ENCODE assay signal across 11 cellular contexts in genomic region chr6:22892452-22892851, GRCh38.
DNase-seq lines count a peak whose midpoint lies in the region; ATAC-seq lines count a peak whose summit lies in the region.
"Had no signal": no experiment of that assay in that cellular context is flagged by ENCODE, and none has a peak within 500 bp of the region (broad histone marks: within the 10 kb centered on the region; RNA-seq: fewer than 3 reads in every experiment).

No MANE protein-coding gene starts in this region.

- no peaks in the 10 kb centered on the region for H3K36me3 ChIP-seq in adipocyte (ENCODE audit: control insufficient read depth, insufficient read depth, low read length, severe bottlenecking)
- H3K36me3 ChIP-seq in skeletal muscle satellite cell (ENCODE audit: insufficient read depth, low read length): no peaks in the 10 kb centered on the region

- no peak overlapping the region for H3K4me3 Mint-ChIP-seq in effector memory CD8-positive, alpha-beta T cell
- no peak overlapping the region for H3K4me3 Mint-ChIP-seq in stimulated activated naive B cell treated with anti-CD40 and anti-IgM and Interleukin-4, amounts not matched to agents 10 μg/mL and 1 μg/mL and 100 μg/mL, for 72 hours
- H3K4me3 Mint-ChIP-seq: central memory CD8-positive, alpha-beta T cell had no signal

- H3K4me2 ChIP-seq in skeletal muscle satellite cell (ENCODE audit: low read length): no peak overlapping the region

- peak; percentile 86 for DNase-seq in GM04504 (ENCODE audit: low read depth)
- peak; percentile 95 for DNase-seq in adipocyte (ENCODE audit: low read depth)
- DNase-seq in glomerular visceral epithelial cell (ENCODE audit: extremely low spot score): peak; percentile 89
- no peak for DNase-seq in DMS153 (lab: John Stamatoyannopoulos, UW)
- DNase-seq in effector memory CD8-positive, alpha-beta T cell: no peak
- no peak for DNase-seq in stimulated activated naive B cell treated with anti-CD40 and anti-IgM and Interleukin-4, amounts not matched to agents 10 μg/mL and 1 μg/mL and 100 μg/mL, for 72 hours
- no peak for DNase-seq in 8988T
- DNase-seq: activated CD4-positive, alpha-beta T cell treated with anti-CD3 and anti-CD28 coated beads for 4 hours; NCI-H446 treated with DMSO at 0.1 percent for 48 hours had no signal

- no peak overlapping the region for H3K27ac Mint-ChIP-seq in effector memory CD8-positive, alpha-beta T cell
- H3K27ac Mint-ChIP-seq in stimulated activated naive B cell treated with anti-CD40 and anti-IgM and Interleukin-4, amounts not matched to agents 10 μg/mL and 1 μg/mL and 100 μg/mL, for 72 hours: no peak overlapping the region

- no peaks in the 10 kb centered on the region for H3K27me3 ChIP-seq in adipocyte (replicated peaks; ENCODE audit: control insufficient read depth, insufficient read depth, low read length)
- no peaks in the 10 kb centered on the region for H3K27me3 ChIP-seq in skeletal muscle satellite cell (ENCODE audit: control insufficient read depth, insufficient read depth, low read length)

- no peaks in the 10 kb centered on the region for H3K9me3 ChIP-seq in adipocyte (ENCODE audit: control insufficient read depth, low read length)
- H3K9me3 ChIP-seq in skeletal muscle satellite cell (replicated peaks; ENCODE audit: low read length): no peaks in the 10 kb centered on the region

- no peaks in the 10 kb centered on the region for H3K27me3 Mint-ChIP-seq in effector memory CD8-positive, alpha-beta T cell
- H3K27me3 Mint-ChIP-seq in stimulated activated naive B cell treated with anti-CD40 and anti-IgM and Interleukin-4, amounts not matched to agents 10 μg/mL and 1 μg/mL and 100 μg/mL, for 72 hours: no peaks in the 10 kb centered on the region
- H3K27me3 Mint-ChIP-seq: central memory CD8-positive, alpha-beta T cell had no signal

- peak overlapping the region; percentile 43 for H3K9ac ChIP-seq in adipocyte (ENCODE audit: low read length)
- peak overlapping the region; percentile 46 for H3K9ac ChIP-seq in skeletal muscle satellite cell (ENCODE audit: low read depth, low read length)

- peaks cover 0 to 1% of the 10 kb centered on the region in 2 donors for H3K9me3 Mint-ChIP-seq in effector memory CD8-positive, alpha-beta T cell
- H3K9me3 Mint-ChIP-seq in stimulated activated naive B cell treated with anti-CD40 and anti-IgM and Interleukin-4, amounts not matched to agents 10 μg/mL and 1 μg/mL and 100 μg/mL, for 72 hours: no peaks in the 10 kb centered on the region

- H3K4me1 Mint-ChIP-seq in effector memory CD8-positive, alpha-beta T cell (ENCODE audit: low read depth in 2 of 2): no peaks in the 10 kb centered on the region
- no peaks in the 10 kb centered on the region for H3K4me1 Mint-ChIP-seq in stimulated activated naive B cell treated with anti-CD40 and anti-IgM and Interleukin-4, amounts not matched to agents 10 μg/mL and 1 μg/mL and 100 μg/mL, for 72 hours
- H3K4me1 Mint-ChIP-seq: central memory CD8-positive, alpha-beta T cell had no signal

- H3K4me3 ChIP-seq in adipocyte (ENCODE audit: low read length) (no peak overlapping the region), skeletal muscle satellite cell (ENCODE audit: low read length) (no peak overlapping the region)

- H3K36me3 Mint-ChIP-seq in effector memory CD8-positive, alpha-beta T cell (ENCODE audit: insufficient read depth): no peaks in the 10 kb centered on the region
- no peaks in the 10 kb centered on the region for H3K36me3 Mint-ChIP-seq in stimulated activated naive B cell treated with anti-CD40 and anti-IgM and Interleukin-4, amounts not matched to agents 10 μg/mL and 1 μg/mL and 100 μg/mL, for 72 hours

- peaks cover 9% of the 10 kb centered on the region for H3K4me1 ChIP-seq in adipocyte (ENCODE audit: control insufficient read depth, insufficient read depth, low read length)
- H3K4me1 ChIP-seq in skeletal muscle satellite cell (ENCODE audit: control insufficient read depth, insufficient read depth, low read length): peaks cover 12% of the 10 kb centered on the region

- no peak for ATAC-seq in effector memory CD8-positive, alpha-beta T cell (replicated peaks)
- no peak for ATAC-seq in stimulated activated naive B cell treated with anti-CD40 and anti-IgM and Interleukin-4, amounts not matched to agents 10 μg/mL and 1 μg/mL and 100 μg/mL, for 72 hours (replicated peaks)

Comparison
In these comparisons a context has a peak if more than half of its experiments do, and no peak if none do; other contexts are left out.
1. DNase-seq: peak in GM04504 (single experiment), adipocyte (single experiment) and glomerular visceral epithelial cell (single experiment); none in DMS153 (single experiment), effector memory CD8-positive, alpha-beta T cell (0 of 3), stimulated activated naive B cell treated with anti-CD40 and anti-IgM and Interleukin-4, amounts not matched to agents 10 μg/mL and 1 μg/mL and 100 μg/mL, for 72 hours (single experiment) and 8988T (single experiment).